ENCODE assay signal across 7 cellular contexts in the genomic region with DNA sequence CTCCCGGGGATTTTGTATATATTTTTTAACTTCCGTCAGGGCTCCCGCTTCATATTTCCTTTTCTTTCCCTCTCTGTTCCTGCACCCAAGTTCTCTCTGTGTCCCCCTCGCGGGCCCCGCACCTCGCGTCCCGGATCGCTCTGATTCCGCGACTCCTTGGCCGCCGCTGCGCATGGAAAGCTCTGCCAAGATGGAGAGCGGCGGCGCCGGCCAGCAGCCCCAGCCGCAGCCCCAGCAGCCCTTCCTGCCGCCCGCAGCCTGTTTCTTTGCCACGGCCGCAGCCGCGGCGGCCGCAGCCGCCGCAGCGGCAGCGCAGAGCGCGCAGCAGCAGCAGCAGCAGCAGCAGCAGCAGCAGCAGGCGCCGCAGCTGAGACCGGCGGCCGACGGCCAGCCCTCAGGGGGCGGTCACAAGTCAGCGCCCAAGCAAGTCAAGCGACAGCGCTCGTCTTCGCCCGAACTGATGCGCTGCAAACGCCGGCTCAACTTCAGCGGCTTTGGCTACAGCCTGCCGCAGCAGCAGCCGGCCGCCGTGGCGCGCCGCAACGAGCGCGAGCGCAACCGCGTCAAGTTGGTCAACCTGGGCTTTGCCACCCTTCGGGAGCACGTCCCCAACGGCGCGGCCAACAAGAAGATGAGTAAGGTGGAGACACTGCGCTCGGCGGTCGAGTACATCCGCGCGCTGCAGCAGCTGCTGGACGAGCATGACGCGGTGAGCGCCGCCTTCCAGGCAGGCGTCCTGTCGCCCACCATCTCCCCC. TPM values are rescaled to one million over a fixed set of nuclear protein-coding genes. Genes with fewer than 3 reads are reported as not detected.
A peak's percentile ranks its signal among the peaks of the same experiment; 100 is the strongest.
DNase-seq lines count a peak whose midpoint lies in the region; ATAC-seq and TF ChIP-seq lines count a peak whose summit lies in the region.

No MANE protein-coding gene starts in this region.

- no peaks in the 10 kb centered on the region for H3K27me3 ChIP-seq in KMS-11 (ENCODE audit: insufficient read depth, low read depth)

- H3K9ac ChIP-seq in KMS-11: no peak overlapping the region

- H3K9me3 Mint-ChIP-seq in central memory CD8-positive, alpha-beta T cell: no peaks in the 10 kb centered on the region

- TF ChIP-seq CTCF in KMS-11 (conservative IDR thresholded peaks at IDR 0.05; ENCODE audit: low read depth, low read length): no peak

- H3K27ac Mint-ChIP-seq in central memory CD8-positive, alpha-beta T cell (ENCODE audit: low read depth): no peak overlapping the region

- DNase-seq in central memory CD8-positive, alpha-beta T cell (ENCODE audit: low spot score in 2 of 2): no peak
- DNase-seq in GF-D8 (lab: John Stamatoyannopoulos, UW): no peak
- DNase-seq in effector CD8-positive, alpha-beta T cell (lab: John Stamatoyannopoulos, UW): no peak

- peak overlapping the region; percentile 65 for H3K4me3 Mint-ChIP-seq in central memory CD8-positive, alpha-beta T cell

- H3K4me1 ChIP-seq in KMS-11 (ENCODE audit: low read depth, poor library complexity, severe bottlenecking) (no peaks in the 10 kb centered on the region), mesodermal cell (ENCODE audit: control insufficient read depth, insufficient read depth, low read length, poor library complexity, severe bottlenecking) (peaks cover 10% of the 10 kb centered on the region)

- peak overlapping the region; percentile 22; the same call in 1 of the 2 replicates for H2AFZ ChIP-seq in KMS-11 (ENCODE audit: low read depth)

- 1% methylated on average over 55 to 75 of the region's 83 CpGs for WGBS in mesodermal cell (ENCODE audit: insufficient coverage in 2 of 2), 2 experiments

- H3K27ac ChIP-seq in KMS-11 (no peak overlapping the region), mesodermal cell (ENCODE audit: low read depth, low read length, severe bottlenecking) (no peak overlapping the region)

- H3K79me2 ChIP-seq in KMS-11 (ENCODE audit: insufficient read depth, low read depth): no peaks in the 10 kb centered on the region

- H3K36me3 ChIP-seq in KMS-11 (ENCODE audit: insufficient read depth) (no peaks in the 10 kb centered on the region), mesodermal cell (ENCODE audit: control insufficient read depth, insufficient read depth, low read length) (no peaks in the 10 kb centered on the region)

- H3K27me3 Mint-ChIP-seq in central memory CD8-positive, alpha-beta T cell: peaks cover 96% of the 10 kb centered on the region

- H3K4me2 ChIP-seq in KMS-11: no peak overlapping the region; the same call in 1 of the 2 replicates

- H4K20me1 ChIP-seq in KMS-11 (ENCODE audit: insufficient read depth): no peaks in the 10 kb centered on the region

- peaks cover 2% of the 10 kb centered on the region for H3K9me3 ChIP-seq in mesodermal cell (ENCODE audit: control insufficient read depth, low read length)

- peaks cover 3% of the 10 kb centered on the region for H3K36me3 Mint-ChIP-seq in central memory CD8-positive, alpha-beta T cell (ENCODE audit: insufficient read depth)

- ATAC-seq in GM19468 (IDR thresholded peaks at IDR 0.05; ENCODE audit: extremely low read depth, unreplicated experiment): peak; percentile 45
- ATAC-seq in central memory CD8-positive, alpha-beta T cell (replicated peaks; ENCODE audit: extremely low read depth, poor library complexity, severe bottlenecking): no peak

- peaks cover 19% of the 10 kb centered on the region for H3K4me1 Mint-ChIP-seq in central memory CD8-positive, alpha-beta T cell

- peak overlapping the region; percentile 76 for H3K4me3 ChIP-seq in GM08714 (ENCODE audit: low read length)
- H3K4me3 ChIP-seq in KMS-11 (IDR thresholded peaks at IDR 0.05; ENCODE audit: insufficient read depth, low read depth, low read length): no peak overlapping the region
- H3K4me3 ChIP-seq in mesodermal cell (ENCODE audit: extremely low read depth, insufficient read depth, low read length, poor library complexity, severe bottlenecking): peak overlapping the region; percentile 31

RNA-seq across cellular contexts. Expression of gene ASCL1, which starts 0.8 kb away (rescaled TPM):
- polyA plus RNA-seq in mesodermal cell (2013, experiment 1 of 2): 0.77 TPM
- 0.66 TPM for polyA plus RNA-seq in mesodermal cell (2013, experiment 2 of 2)

RNA-seq across cellular contexts. Expression of gene PAH, which starts 41.2 kb away (rescaled TPM):
- polyA plus RNA-seq in mesodermal cell (2013, experiment 1 of 2): not detected
- polyA plus RNA-seq in mesodermal cell (2013, experiment 2 of 2): not detected
